In the genomic region with DNA sequence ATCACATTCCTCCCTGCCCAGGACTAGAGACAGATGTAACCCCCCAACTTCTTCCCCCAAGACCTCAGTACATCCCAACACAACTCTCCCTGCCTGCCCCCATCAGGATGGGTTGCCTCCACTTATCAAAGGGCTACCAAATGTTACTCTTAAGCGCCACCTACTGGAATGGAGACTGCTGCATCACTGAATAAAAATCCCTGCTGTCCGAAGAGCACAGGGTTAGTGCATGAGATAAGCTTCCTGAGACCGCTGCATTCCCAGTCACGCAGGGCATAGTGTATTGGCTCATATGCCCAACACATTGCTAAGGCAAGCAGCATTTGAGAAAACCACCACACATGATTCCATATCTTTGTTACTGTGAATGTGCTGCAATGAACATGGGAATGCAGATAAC, we compare ENCODE assay signal across 9 cellular contexts.
DNase-seq lines count a peak whose midpoint lies in the region; ATAC-seq and TF ChIP-seq lines count a peak whose summit lies in the region.
"Had no signal": no experiment of that assay in that cellular context is flagged by ENCODE, and none has a peak within 500 bp of the region (broad histone marks: within the 10 kb centered on the region; RNA-seq: fewer than 3 reads in every experiment).

No MANE protein-coding gene starts in this region.

- no peaks in the 10 kb centered on the region for H3K9me3 ChIP-seq in breast epithelium
- no peaks in the 10 kb centered on the region for H3K9me3 ChIP-seq in naive thymus-derived CD4-positive, alpha-beta T cell (ENCODE audit: control insufficient read depth in 2 of 3, low read length in 3 of 3)
- H3K9me3 ChIP-seq: heart left ventricle had no signal

- CTCF ChIA-PET in MCF 10A (lab: Yijun Ruan, JAX) = interaction anchor here (0.6 to 1.0 kb wide), 3 partner anchors 9 to 1615 kb away, joined by 3 to 4 read pairs (median 3); no protein-coding TSS in a partner anchor
- CTCF ChIA-PET in naive thymus-derived CD4-positive, alpha-beta T cell (lab: Charles Lee) = no interaction called here

- intact Hi-C loops in MCF 10A (cut with micrococcal nuclease) (no loop called here), breast epithelium (cut with DNase I; ENCODE audit: low total_unique reads) (no loop called here)
- intact Hi-C loops in naive thymus-derived CD4-positive, alpha-beta T cell (cut with micrococcal nuclease) = no loop called here

- TF ChIP-seq CTCF in MCF 10A (IDR thresholded peaks at IDR 0.05; ENCODE audit: unreplicated experiment) (peak; percentile 14), breast epithelium (IDR thresholded peaks at IDR 0.05) (no peak), epithelial cell of esophagus (IDR thresholded peaks at IDR 0.05; ENCODE audit: insufficient read depth, low read depth, low read length, missing control alignments) (peak; percentile 21), omental fat pad (IDR thresholded peaks at IDR 0.05) (no peak)

- no peak overlapping the region for H3K4me3 Mint-ChIP-seq in MCF 10A (ENCODE audit: unreplicated experiment)
- no peak overlapping the region for H3K4me3 Mint-ChIP-seq in naive thymus-derived CD4-positive, alpha-beta T cell

- H3K36me3 Mint-ChIP-seq in MCF 10A (ENCODE audit: insufficient read depth, unreplicated experiment) = no peaks in the 10 kb centered on the region
- H3K36me3 Mint-ChIP-seq in naive thymus-derived CD4-positive, alpha-beta T cell = no peaks in the 10 kb centered on the region

- H3K4me3 ChIP-seq in breast epithelium (no peak overlapping the region), epithelial cell of esophagus (ENCODE audit: low read length) (no peak overlapping the region)
- H3K4me3 ChIP-seq in naive thymus-derived CD4-positive, alpha-beta T cell (ENCODE audit: low read length) = no peak overlapping the region
- H3K4me3 ChIP-seq: heart left ventricle had no signal

- H3K4me1 Mint-ChIP-seq in MCF 10A (ENCODE audit: insufficient read depth, unreplicated experiment) = peaks cover 5% of the 10 kb centered on the region
- no peaks in the 10 kb centered on the region for H3K4me1 Mint-ChIP-seq in naive thymus-derived CD4-positive, alpha-beta T cell

- no peak overlapping the region for H3K27ac Mint-ChIP-seq in MCF 10A (ENCODE audit: low read depth, unreplicated experiment)
- no peak overlapping the region for H3K27ac Mint-ChIP-seq in naive thymus-derived CD4-positive, alpha-beta T cell

- no peaks in the 10 kb centered on the region for H3K36me3 ChIP-seq in breast epithelium
- no peaks in the 10 kb centered on the region for H3K36me3 ChIP-seq in naive thymus-derived CD4-positive, alpha-beta T cell (ENCODE audit: control insufficient read depth in 2 of 3, insufficient read depth in 3 of 3, low read length in 3 of 3)
- H3K36me3 ChIP-seq: heart left ventricle had no signal

- DNase-seq in MCF 10A (ENCODE audit: unreplicated experiment) (peak; percentile 33), breast epithelium (ENCODE audit: low spot score in 2 of 2) (no peak), NAMALWA (ENCODE audit: low spot score) (peak; percentile 38), epithelial cell of esophagus (ENCODE audit: low read depth) (peak; percentile 39), omental fat pad (ENCODE audit: low spot score) (no peak), middle frontal gyrus (ENCODE audit: extremely low spot score, low spot score) (no peak)
- DNase-seq in naive thymus-derived CD4-positive, alpha-beta T cell = no peak
- DNase-seq: heart left ventricle had no signal

- POLR2A ChIA-PET in MCF 10A (lab: Yijun Ruan, JAX) = no interaction called here
- POLR2A ChIA-PET in naive thymus-derived CD4-positive, alpha-beta T cell (lab: Charles Lee) = no interaction called here

- no peaks in the 10 kb centered on the region for H3K9me3 Mint-ChIP-seq in MCF 10A (ENCODE audit: unreplicated experiment)
- H3K9me3 Mint-ChIP-seq in naive thymus-derived CD4-positive, alpha-beta T cell = no peaks in the 10 kb centered on the region

- BruUV-seq in MCF 10A (replicated peaks; lab: Mats Ljungman, UMichigan) = no TSS peak

- no peaks in the 10 kb centered on the region for H3K27me3 Mint-ChIP-seq in MCF 10A (ENCODE audit: insufficient read depth, unreplicated experiment)
- H3K27me3 Mint-ChIP-seq in naive thymus-derived CD4-positive, alpha-beta T cell = no peaks in the 10 kb centered on the region

- H3K27me3 ChIP-seq in breast epithelium = peaks cover 0 to 15% of the 10 kb centered on the region in 2 donors
- no peaks in the 10 kb centered on the region for H3K27me3 ChIP-seq in naive thymus-derived CD4-positive, alpha-beta T cell (ENCODE audit: control insufficient read depth in 2 of 2, insufficient read depth in 2 of 2, low read length in 2 of 2)
- H3K27me3 ChIP-seq: heart left ventricle had no signal

- no peak overlapping the region for H3K27ac ChIP-seq in breast epithelium
- H3K27ac ChIP-seq in naive thymus-derived CD4-positive, alpha-beta T cell (ENCODE audit: low read depth, low read length) = no peak overlapping the region
- H3K27ac ChIP-seq: heart left ventricle had no signal

- H3K4me1 ChIP-seq in breast epithelium = no peaks in the 10 kb centered on the region
- H3K4me1 ChIP-seq in naive thymus-derived CD4-positive, alpha-beta T cell (ENCODE audit: control insufficient read depth in 2 of 2, insufficient read depth in 2 of 2, low read length in 2 of 2) = no peaks in the 10 kb centered on the region
- H3K4me1 ChIP-seq: heart left ventricle had no signal

- TF ChIP-seq POLR2A in breast epithelium (IDR thresholded peaks at IDR 0.05) = no peak

- ATAC-seq in omental fat pad (ENCODE audit: low FRiP score) = no peak
- ATAC-seq in naive thymus-derived CD4-positive, alpha-beta T cell = no peak
- no peak for ATAC-seq in HG02588 (IDR thresholded peaks at IDR 0.05; ENCODE audit: unreplicated experiment)
- ATAC-seq: heart left ventricle had no signal

Comparison
In these comparisons a context has a peak if more than half of its experiments do, and no peak if none do; other contexts are left out.
1. DNase-seq: peak in MCF 10A (single experiment), NAMALWA (single experiment) and epithelial cell of esophagus (single experiment); none in breast epithelium (0 of 2), omental fat pad (single experiment), middle frontal gyrus (single experiment) and naive thymus-derived CD4-positive, alpha-beta T cell (0 of 9).
2. CTCF ChIP-seq: peak in MCF 10A (single experiment) and epithelial cell of esophagus (single experiment); none in breast epithelium (0 of 3) and omental fat pad (0 of 3).